Comparison of ENCODE assay signal across 1 cellular context in genomic region chr19:6271721-6272410, GRCh38.
TF ChIP-seq lines count a peak whose summit lies in the region.

No MANE protein-coding gene starts in this region.

TF ChIP-seq in H1, 55 proteins besides CTCF, POLR2A, EP300 and RAD21 (continued from another document):
- TF ChIP-seq NRF1 (IDR thresholded peaks at IDR 0.05; ENCODE audit: low read depth, low read length) (no peak), CBX5 (IDR thresholded peaks at IDR 0.05; ENCODE audit: low read depth, low read length) (no peak), ZNF274 (IDR thresholded peaks at IDR 0.05; ENCODE audit: borderline replicate concordance, extremely low read depth, low read length) (no peak)
